1 cellular context compared by ENCODE assay signal in the genomic region with DNA sequence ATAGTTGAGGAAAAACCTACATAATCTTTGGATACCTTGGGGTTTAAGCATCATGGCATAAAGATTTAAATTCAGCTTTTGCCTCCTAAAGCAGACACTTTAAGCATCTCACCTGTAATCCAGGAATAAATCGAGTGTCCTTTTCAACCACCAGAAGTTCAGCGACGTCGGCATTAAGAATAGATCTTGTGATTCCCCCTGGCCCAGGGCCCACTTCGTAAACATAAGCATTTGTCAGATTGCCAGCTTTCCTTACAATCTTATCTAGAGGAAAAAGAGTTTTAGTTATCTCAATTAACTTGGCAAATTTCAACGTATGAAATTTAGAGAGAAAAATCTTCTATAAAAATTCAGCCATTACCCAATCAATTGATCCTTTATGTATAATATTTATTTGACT.
TF ChIP-seq lines count a peak whose summit lies in the region.

No MANE protein-coding gene starts in this region.

TF ChIP-seq in SK-N-SH, 30 proteins besides CTCF, POLR2A, EP300 and RAD21 (continued from another document):
- TF ChIP-seq TAF1 (IDR thresholded peaks at IDR 0.05; ENCODE audit: borderline replicate concordance, low read depth, low read length) (no peak), ELF1 (IDR thresholded peaks at IDR 0.05) (no peak), GATA2 (CRISPR knock-in tag; IDR thresholded peaks at IDR 0.05) (no peak), NFIC (IDR thresholded peaks at IDR 0.05; ENCODE audit: borderline replicate concordance) (no peak), SIN3A (IDR thresholded peaks at IDR 0.05; ENCODE audit: borderline replicate concordance, low read depth, low read length) (no peak)
- TF ChIP-seq, protein P1, sequence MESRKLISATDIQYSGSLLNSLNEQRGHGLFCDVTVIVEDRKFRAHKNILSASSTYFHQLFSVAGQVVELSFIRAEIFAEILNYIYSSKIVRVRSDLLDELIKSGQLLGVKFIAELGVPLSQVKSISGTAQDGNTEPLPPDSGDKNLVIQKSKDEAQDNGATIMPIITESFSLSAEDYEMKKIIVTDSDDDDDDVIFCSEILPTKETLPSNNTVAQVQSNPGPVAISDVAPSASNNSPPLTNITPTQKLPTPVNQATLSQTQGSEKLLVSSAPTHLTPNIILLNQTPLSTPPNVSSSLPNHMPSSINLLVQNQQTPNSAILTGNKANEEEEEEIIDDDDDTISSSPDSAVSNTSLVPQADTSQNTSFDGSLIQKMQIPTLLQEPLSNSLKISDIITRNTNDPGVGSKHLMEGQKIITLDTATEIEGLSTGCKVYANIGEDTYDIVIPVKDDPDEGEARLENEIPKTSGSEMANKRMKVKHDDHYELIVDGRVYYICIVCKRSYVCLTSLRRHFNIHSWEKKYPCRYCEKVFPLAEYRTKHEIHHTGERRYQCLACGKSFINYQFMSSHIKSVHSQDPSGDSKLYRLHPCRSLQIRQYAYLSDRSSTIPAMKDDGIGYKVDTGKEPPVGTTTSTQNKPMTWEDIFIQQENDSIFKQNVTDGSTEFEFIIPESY (IDR thresholded peaks at IDR 0.05; ENCODE audit: borderline replicate concordance, low read depth) = no peak
